ENCODE assay signal across 9 cellular contexts in the genomic region with DNA sequence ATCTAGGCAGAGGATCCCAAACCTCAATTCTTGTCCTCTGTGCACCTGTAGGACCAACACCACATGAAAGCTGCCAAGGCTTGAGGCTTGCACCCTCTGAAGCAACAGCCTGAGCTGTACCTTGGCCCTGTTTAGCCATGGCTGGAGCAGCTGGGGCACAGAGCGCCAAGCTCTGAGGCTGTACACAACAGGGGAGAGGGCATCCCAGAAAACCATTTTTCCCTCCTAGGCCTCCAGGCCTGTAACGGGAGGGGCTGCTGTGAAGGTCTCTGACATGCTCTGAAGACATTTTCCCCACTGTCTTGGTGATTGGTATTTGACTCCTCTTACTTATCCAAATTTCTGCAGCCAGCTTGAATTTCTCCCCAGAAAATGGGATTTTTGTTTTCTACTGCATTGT.
"Had no signal": no experiment of that assay in that cellular context is flagged by ENCODE, and none has a peak within 500 bp of the region (broad histone marks: within the 10 kb centered on the region; RNA-seq: fewer than 3 reads in every experiment).

No MANE protein-coding gene starts in this region.

- H3K9ac ChIP-seq: GM23248, KMS-11 had no signal

- H3K4me2 ChIP-seq: KMS-11 had no signal

- H3K9me3 ChIP-seq: HAP-1 had no signal

- ATAC-seq: HCT116, HepG2 had no signal

- H3K4me3 ChIP-seq: GM23248, HAP-1 had no signal

- H3K27ac ChIP-seq: GM23248, HL-60, KMS-11 had no signal

- FAIRE-seq: HepG2 had no signal

- H3K36me3 ChIP-seq: HAP-1 had no signal

- H2AFZ ChIP-seq: GM23248 had no signal

- DNase-seq: GM23248, GOT3, H7, KBM-7 had no signal

- H3K4me1 ChIP-seq: HAP-1 had no signal
